In the genomic region with DNA sequence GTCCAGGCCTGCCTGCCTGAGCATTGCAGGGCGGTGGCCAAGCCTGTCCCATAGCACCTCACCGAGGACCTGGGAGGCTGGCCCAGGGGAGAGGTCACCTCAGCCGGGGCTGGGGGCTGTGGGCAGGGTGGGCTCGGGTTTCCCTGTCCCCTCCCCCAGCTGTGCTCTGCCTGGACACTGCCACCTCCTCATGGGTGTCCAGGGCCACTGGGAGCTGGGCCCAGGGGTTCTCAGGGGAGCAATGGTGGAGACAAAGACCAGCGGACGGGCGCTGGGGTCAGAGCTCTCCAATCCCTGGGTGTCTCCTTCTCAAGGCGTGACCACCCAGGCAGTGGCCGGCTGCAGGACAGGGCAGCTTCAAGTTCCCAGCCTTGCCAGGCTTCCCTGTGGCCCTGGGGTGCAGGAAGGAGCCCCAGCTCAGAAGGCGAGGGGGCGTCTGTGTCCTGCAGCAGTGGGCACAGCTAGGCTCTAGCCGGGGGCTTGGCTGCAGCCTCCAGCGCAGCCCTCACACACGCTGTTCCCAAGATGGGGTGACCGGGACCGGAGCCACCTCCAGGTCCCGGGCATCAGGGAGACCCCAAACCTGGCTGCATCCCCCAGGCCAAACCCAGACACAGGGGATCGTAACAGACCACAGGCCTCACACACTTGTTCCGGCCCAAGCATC, we compare ENCODE assay signal across 21 cellular contexts. TPM values are rescaled to one million over a fixed set of nuclear protein-coding genes. Genes with fewer than 3 reads are reported as not detected.
A peak's percentile ranks its signal among the peaks of the same experiment; 100 is the strongest.
DNase-seq lines count a peak whose midpoint lies in the region; ATAC-seq and TF ChIP-seq lines count a peak whose summit lies in the region.
"Had no signal": no experiment of that assay in that cellular context is flagged by ENCODE, and none has a peak within 500 bp of the region (broad histone marks: within the 10 kb centered on the region; RNA-seq: fewer than 3 reads in every experiment).

No MANE protein-coding gene starts in this region.

- no peak overlapping the region for H3K14ac ChIP-seq in neuronal stem cell (ENCODE audit: low read length)

- H2AK5ac ChIP-seq in neuronal stem cell (ENCODE audit: low read depth, low read length) = peak overlapping the region; percentile 97

- H3K4me2 ChIP-seq in HCT116 (ENCODE audit: low read length) (no peak overlapping the region), mammary epithelial cell (ENCODE audit: insufficient read depth, low read depth, low read length) (peak overlapping the region; percentile 12), neuronal stem cell (ENCODE audit: insufficient read depth, low read length, poor library complexity, severe bottlenecking) (no peak overlapping the region)

- no peaks in the 10 kb centered on the region for H3K36me3 ChIP-seq in breast epithelium
- no peaks in the 10 kb centered on the region for H3K36me3 ChIP-seq in HCT116 (ENCODE audit: control insufficient read depth in 1 of 2, insufficient read depth in 2 of 2, low read length in 2 of 2)
- H3K36me3 ChIP-seq in mammary epithelial cell (ENCODE audit: insufficient read depth, low read length) = no peaks in the 10 kb centered on the region
- no peaks in the 10 kb centered on the region for H3K36me3 ChIP-seq in neuronal stem cell (replicated peaks in 1 of 2; ENCODE audit: control insufficient read depth in 2 of 2, insufficient read depth in 2 of 2, low read length in 2 of 2)

- in situ Hi-C loops in mammary epithelial cell (cut with MboI; ENCODE audit: low sequenced_read_pairs in 2 of 2) = no loop called here

- H3K4me1 ChIP-seq in breast epithelium (no peaks in the 10 kb centered on the region), HCT116 (ENCODE audit: control insufficient read depth in 1 of 2, insufficient read depth in 2 of 2, low read length in 2 of 2) (peaks cover 7 to 19% of the 10 kb centered on the region in 2 experiments; a peak in 3 of 4 replicates), mammary epithelial cell (ENCODE audit: insufficient read depth, low read length) (peaks cover 21% of the 10 kb centered on the region), neuronal stem cell (ENCODE audit: control insufficient read depth in 2 of 2, insufficient read depth in 1 of 2, low read depth in 1 of 2, low read length in 2 of 2) (peaks cover 0 to 11% of the 10 kb centered on the region in 2 donors)

- no peaks in the 10 kb centered on the region for H3K9me3 ChIP-seq in breast epithelium
- no peaks in the 10 kb centered on the region for H3K9me3 ChIP-seq in HCT116 (ENCODE audit: control insufficient read depth in 1 of 2, insufficient read depth in 1 of 2, low read depth in 1 of 2, low read length in 2 of 2)
- no peaks in the 10 kb centered on the region for H3K9me3 ChIP-seq in mammary epithelial cell (replicated peaks; ENCODE audit: insufficient read depth, low read length)
- no peaks in the 10 kb centered on the region for H3K9me3 ChIP-seq in neuronal stem cell (replicated peaks in 1 of 2; ENCODE audit: control insufficient read depth in 2 of 2, insufficient read depth in 1 of 2, low read depth in 1 of 2, low read length in 2 of 2)

- H3K9me3 Mint-ChIP-seq in MCF 10A (ENCODE audit: unreplicated experiment) = no peaks in the 10 kb centered on the region

- TF ChIP-seq CTCF in MCF 10A (IDR thresholded peaks at IDR 0.05; ENCODE audit: unreplicated experiment) (no peak), breast epithelium (IDR thresholded peaks at IDR 0.05) (no peak), HCT116 (IDR thresholded peaks at IDR 0.05 in 2 of 3, conservative IDR thresholded peaks at IDR 0.05 in 1 of 3; ENCODE audit: borderline replicate concordance in 1 of 3, insufficient read depth in 1 of 3, low read depth in 2 of 3, low read length in 2 of 3) (no peak), mammary epithelial cell (conservative IDR thresholded peaks at IDR 0.05 in 1 of 2, IDR thresholded peaks at IDR 0.05 in 1 of 2; ENCODE audit: extremely low read depth in 1 of 2, insufficient read depth in 1 of 2, low read depth in 1 of 2, low read length in 2 of 2) (no peak)

- H4K20me1 ChIP-seq in HCT116 (ENCODE audit: insufficient read depth) = no peaks in the 10 kb centered on the region
- no peaks in the 10 kb centered on the region for H4K20me1 ChIP-seq in mammary epithelial cell (ENCODE audit: insufficient read depth, low read length)

- H3K27ac Mint-ChIP-seq in MCF 10A (ENCODE audit: low read depth, unreplicated experiment) = no peak overlapping the region
- H3K27ac Mint-ChIP-seq: CD4-positive, CD25-positive, alpha-beta regulatory T cell had no signal

- H3K27me3 Mint-ChIP-seq in MCF 10A (ENCODE audit: insufficient read depth, unreplicated experiment) = peaks cover 11% of the 10 kb centered on the region

- BruUV-seq in MCF 10A (replicated peaks; lab: Mats Ljungman, UMichigan) (no TSS peak), HCT116 (replicated peaks; lab: Mats Ljungman, UMichigan) (no TSS peak), mammary epithelial cell (replicated peaks; lab: Mats Ljungman, UMichigan) (no TSS peak)

- peak overlapping the region; percentile 93 for H2BK5ac ChIP-seq in neuronal stem cell (ENCODE audit: low read length)

- TF ChIP-seq RAD21 in HCT116 (IDR thresholded peaks at IDR 0.05; ENCODE audit: low read depth) = no peak

- H3K23ac ChIP-seq in neuronal stem cell (ENCODE audit: low read depth, low read length, poor library complexity) = peak overlapping the region; percentile 94

- POLR2A ChIA-PET in MCF 10A (lab: Yijun Ruan, JAX) = interaction anchor here (0.9 to 1.7 kb wide), 3 partner anchors 9 to 36 kb away, joined by 3 read pairs; no protein-coding TSS in a partner anchor
- POLR2A ChIA-PET in HCT116 (lab: Charles Lee) = no interaction called here

- peaks cover 11% of the 10 kb centered on the region; the same call in 1 of the 2 replicates for H3K79me2 ChIP-seq in HCT116 (ENCODE audit: insufficient read depth, low read length)
- H3K79me2 ChIP-seq in mammary epithelial cell (ENCODE audit: insufficient read depth, low read length) = no peaks in the 10 kb centered on the region

- peak overlapping the region; percentile 72 for H2BK120ac ChIP-seq in neuronal stem cell (ENCODE audit: low read depth, low read length)

- no peak overlapping the region for H3K27ac ChIP-seq in breast epithelium
- peak overlapping the region; percentile 12; the same call in 1 of the 2 replicates for H3K27ac ChIP-seq in HCT116 (ENCODE audit: low read depth, low read length)
- no peak overlapping the region for H3K27ac ChIP-seq in mammary epithelial cell (ENCODE audit: insufficient read depth, low read depth, low read length)
- H3K27ac ChIP-seq in neuronal stem cell (replicated peaks; ENCODE audit: low read length) = no peak overlapping the region
- H3K27ac ChIP-seq: 22Rv1 had no signal

- no peaks in the 10 kb centered on the region for H3K36me3 Mint-ChIP-seq in MCF 10A (ENCODE audit: insufficient read depth, unreplicated experiment)
- H3K36me3 Mint-ChIP-seq: CD4-positive, CD25-positive, alpha-beta regulatory T cell had no signal

- peaks cover 2% of the 10 kb centered on the region for H3K79me1 ChIP-seq in neuronal stem cell (ENCODE audit: low read depth, low read length)

- peaks cover 0 to 6% of the 10 kb centered on the region in 2 donors for H3K27me3 ChIP-seq in breast epithelium
- H3K27me3 ChIP-seq in HCT116 (ENCODE audit: insufficient read depth, low read length) = no peaks in the 10 kb centered on the region
- H3K27me3 ChIP-seq in mammary epithelial cell (ENCODE audit: insufficient read depth, low read length) = no peaks in the 10 kb centered on the region
- peaks cover 0 to 74% (median 16%) of the 10 kb centered on the region in 3 experiments for H3K27me3 ChIP-seq in neuronal stem cell (ENCODE audit: control insufficient read depth in 3 of 3, insufficient read depth in 3 of 3, low read depth in 1 of 3, low read length in 3 of 3)

- RAD21 ChIA-PET in HCT116 (lab: Charles Lee; ENCODE audit: low non-redundant PET in 1 of 2, low total read pairs in 2 of 2, uncharacterized antibody in 2 of 2, unreplicated experiment in 2 of 2) = no interaction called here

- H4K8ac ChIP-seq in neuronal stem cell (ENCODE audit: low read depth, low read length) = peak overlapping the region; percentile 65

- H3K4ac ChIP-seq in neuronal stem cell (ENCODE audit: low read length) = peak overlapping the region; percentile 23

- H2AFZ ChIP-seq in HCT116 (ENCODE audit: low read depth, low read length, poor library complexity, severe bottlenecking) (no peak overlapping the region), mammary epithelial cell (ENCODE audit: low read depth, low read length) (peak overlapping the region; percentile 33), neuronal stem cell (ENCODE audit: low read length) (peak overlapping the region; percentile 28)

- TF ChIP-seq POLR2A in breast epithelium (IDR thresholded peaks at IDR 0.05) = no peak
- TF ChIP-seq POLR2A in HCT116 (IDR thresholded peaks at IDR 0.05; ENCODE audit: borderline replicate concordance, extremely low read depth, insufficient read depth, insufficient read length) = no peak

- no peak for ATAC-seq in HCT116
- no peak for ATAC-seq in GM21390 (IDR thresholded peaks at IDR 0.05; ENCODE audit: unreplicated experiment)
- ATAC-seq: Panc1, SK-N-SH treated with all-trans-retinoic acid at 6 μM for 48 hours had no signal

- DNase-seq in MCF 10A (ENCODE audit: unreplicated experiment) (peak; percentile 46), breast epithelium (ENCODE audit: low spot score in 2 of 2) (no peak), HCT116 (ENCODE audit: low read depth, low spot score) (no peak), mammary epithelial cell (no peak), neuronal stem cell (ENCODE audit: low spot score) (no peak), NCI-H2029 treated with DMSO at 0.1 percent for 48 hours (lab: John Stamatoyannopoulos, UW) (no peak)
- DNase-seq: CD4-positive, CD25-positive, alpha-beta regulatory T cell; DMS153; DND-41; KG1; NCI-H1048; NCI-H1694 treated with DMSO at 0.1 percent for 48 hours; NCI-H2081 treated with DMSO at 0.1 percent for 48 hours; NCI-H2171; NCI-H226; NCI-H510A; NCI-H69 had no signal

- peaks cover 10% of the 10 kb centered on the region for H3K4me1 Mint-ChIP-seq in MCF 10A (ENCODE audit: insufficient read depth, unreplicated experiment)

- H2BK12ac ChIP-seq in neuronal stem cell (ENCODE audit: low read length) = peak overlapping the region; percentile 88

- peak overlapping the region; percentile 94 for H3K18ac ChIP-seq in neuronal stem cell (ENCODE audit: low read length)

- 80% methylated on average over 8 of the region's 19 CpGs for WGBS in mammary epithelial cell (ENCODE audit: low coverage, missing lambda C conversion rate)
- WGBS in neuronal stem cell (ENCODE audit: extremely low coverage in 2 of 2, insufficient read length in 2 of 2, insufficient replicate concordance in 1 of 2), 2 donors = no CpG with 5 or more reads among the region's 19 CpGs

- no peaks in the 10 kb centered on the region for H3K9me2 ChIP-seq in HCT116 (ENCODE audit: insufficient read depth)

- no peak overlapping the region for H3K4me3 ChIP-seq in breast epithelium
- H3K4me3 ChIP-seq in HCT116 (replicated peaks in 1 of 2; ENCODE audit: low read depth in 1 of 2, low read length in 2 of 2) = no peak overlapping the region
- no peak overlapping the region for H3K4me3 ChIP-seq in mammary epithelial cell (replicated peaks in 1 of 3; ENCODE audit: insufficient read depth in 1 of 3, low read depth in 2 of 3, low read length in 3 of 3)
- H3K4me3 ChIP-seq in neuronal stem cell (ENCODE audit: low read length in 2 of 2) = no peak overlapping the region

- H3K4me3 Mint-ChIP-seq in MCF 10A (ENCODE audit: unreplicated experiment) = no peak overlapping the region
- H3K4me3 Mint-ChIP-seq: CD4-positive, CD25-positive, alpha-beta regulatory T cell had no signal

- peak overlapping the region; percentile 96 for H2BK15ac ChIP-seq in neuronal stem cell (ENCODE audit: low read length)

- H3K9ac ChIP-seq in HCT116 (ENCODE audit: low read length) (no peak overlapping the region), mammary epithelial cell (ENCODE audit: insufficient read depth, low read length) (no peak overlapping the region), neuronal stem cell (ENCODE audit: low read depth, low read length, poor library complexity) (peak overlapping the region; percentile 21)

- CTCF ChIA-PET in MCF 10A (lab: Yijun Ruan, JAX) = interaction anchor here (0.6 to 1.3 kb wide), 6 partner anchors 10 to 120 kb away, joined by 3 to 5 read pairs (median 4); no protein-coding TSS in a partner anchor
- CTCF ChIA-PET in HCT116 (lab: Charles Lee) = no interaction called here
- CTCF ChIA-PET in mammary epithelial cell (lab: Charles Lee; ENCODE audit: low non-redundant PET) = no interaction called here

- dilution Hi-C loops in mammary epithelial cell (cut with HindIII; ENCODE audit: low sequenced_read_pairs) = no loop called here

- intact Hi-C loops in MCF 10A (cut with micrococcal nuclease) = no loop called here
- intact Hi-C loops in breast epithelium (cut with DNase I; ENCODE audit: low total_unique reads) = no loop called here
- intact Hi-C loops in HCT116 (cut with micrococcal nuclease) = no loop called here
- intact Hi-C loops in mammary epithelial cell (cut with micrococcal nuclease) = no loop called here

- H4K91ac ChIP-seq in neuronal stem cell (ENCODE audit: low read depth, low read length, poor library complexity) = no peak overlapping the region

RNA-seq across cellular contexts. Expression of a gene that starts 29.0 kb away (rescaled TPM):
- total RNA-seq in MCF 10A (2022) (0.37 and 0.82 TPM in 2 replicates), breast epithelium (1 to 10 TPM in 1 of 3 donors, under 1 TPM in 1, not detected in 1; 0.66 to 1.0 TPM), HCT116 (2021; ENCODE audit: unreplicated experiment) (19.2 TPM), mammary epithelial cell (1 to 10 TPM; 2.5 to 6.9 TPM)
- 9.9 and 10.1 TPM in 2 replicates for polyA plus RNA-seq in HCT116 (2012)
- polyA plus RNA-seq in mammary epithelial cell = 2.5 TPM
- 2.6 TPM for polyA minus RNA-seq in mammary epithelial cell
- 0.18 TPM for polyA plus RNA-seq in neuronal stem cell (2013, experiment 1 of 2)
- polyA plus RNA-seq in neuronal stem cell (2013, experiment 2 of 2) = 0.19 TPM
- total RNA-seq: CD4-positive, CD25-positive, alpha-beta regulatory T cell had no signal

RNA-seq across cellular contexts. Expression of a gene that starts 31.5 kb away (rescaled TPM):
- total RNA-seq in MCF 10A (2022) (25.3 and 29.8 TPM in 2 replicates), breast epithelium (10 to 100 TPM; 19.3 to 23.6 (median 20.2) TPM), HCT116 (2021; ENCODE audit: unreplicated experiment) (51.4 TPM), mammary epithelial cell (10 to 100 TPM in 1 of 2 donors, 1 to 10 TPM in 1; 8.3 to 26.6 TPM)
- 43.0 and 45.5 TPM in 2 replicates for polyA plus RNA-seq in HCT116 (2012)
- polyA plus RNA-seq in mammary epithelial cell = 22.0 TPM
- polyA minus RNA-seq in mammary epithelial cell = 23.6 TPM
- 24.6 TPM for polyA plus RNA-seq in neuronal stem cell (2013, experiment 1 of 2)
- 25.7 TPM for polyA plus RNA-seq in neuronal stem cell (2013, experiment 2 of 2)

RNA-seq across cellular contexts. Expression of a gene that starts 56.5 kb away (rescaled TPM):
- total RNA-seq in MCF 10A (2022) = 21.9 and 29.7 TPM in 2 replicates
- total RNA-seq in breast epithelium = 10 to 100 TPM; 32.4 to 56.8 (median 34.5) TPM
- total RNA-seq in HCT116 (2021; ENCODE audit: unreplicated experiment) = 25.6 TPM
- polyA plus RNA-seq in HCT116 (2012) = 17.6 and 18.6 TPM in 2 replicates
- 10 to 100 TPM; 44.2 to 48.6 TPM for total RNA-seq in mammary epithelial cell
- 57.0 TPM for polyA plus RNA-seq in mammary epithelial cell
- polyA minus RNA-seq in mammary epithelial cell = 57.2 TPM
- polyA plus RNA-seq in neuronal stem cell (2013, experiment 1 of 2) = 13.4 TPM
- 13.2 TPM for polyA plus RNA-seq in neuronal stem cell (2013, experiment 2 of 2)
